In genomic region chr7:56053379-56053778, GRCh38 we compare ENCODE assay signal across 9 cellular contexts. TPM values are rescaled to one million over a fixed set of nuclear protein-coding genes. Genes with fewer than 3 reads are reported as not detected.
DNase-seq lines count a peak whose midpoint lies in the region; ATAC-seq and TF ChIP-seq lines count a peak whose summit lies in the region.
"Had no signal": no experiment of that assay in that cellular context is flagged by ENCODE, and none has a peak within 500 bp of the region (broad histone marks: within the 10 kb centered on the region; RNA-seq: fewer than 3 reads in every experiment).

No MANE protein-coding gene starts in this region.

- no peaks in the 10 kb centered on the region for H3K9me2 ChIP-seq in Loucy (replicated peaks; ENCODE audit: low read depth, low read length)

- peak overlapping the region; percentile 92 for H3K9ac ChIP-seq in DND-41 (ENCODE audit: low read depth, low read length)
- H3K9ac ChIP-seq in Loucy (ENCODE audit: low read depth, low read length, poor library complexity, severe bottlenecking) = peak overlapping the region; percentile 98

- H3K4me1 Mint-ChIP-seq in brain (peaks cover 57% of the 10 kb centered on the region), neural crest cell (peaks cover 38% of the 10 kb centered on the region)

- no peak for DNase-seq in DND-41
- DNase-seq in neural crest cell (ENCODE audit: low read depth, low spot score) = no peak
- DNase-seq in KBM-7 = no peak
- no peak for DNase-seq in foreskin keratinocyte
- DNase-seq: left ventricle myocardium superior had no signal

- H3K36me3 ChIP-seq in DND-41 (ENCODE audit: insufficient read depth, low read length) (peaks cover 64% of the 10 kb centered on the region), Loucy (ENCODE audit: insufficient read depth, low read length) (peaks cover 38% of the 10 kb centered on the region)

- no peak overlapping the region for H2AFZ ChIP-seq in DND-41 (ENCODE audit: low read depth, low read length)
- no peak overlapping the region for H2AFZ ChIP-seq in Loucy (ENCODE audit: low read length)

- in situ Hi-C loops in KBM-7 (cut with MboI; ENCODE audit: low pct_unique_long_range_greater_than_20kb, low sequenced_read_pairs) = no loop called here

- peak overlapping the region; percentile 95 for H3K27ac ChIP-seq in DND-41 (ENCODE audit: low read length)
- no peak overlapping the region for H3K27ac ChIP-seq in foreskin keratinocyte

- H4K20me1 ChIP-seq in DND-41 (ENCODE audit: insufficient read depth, low read length) (peaks cover 5% of the 10 kb centered on the region), Loucy (ENCODE audit: insufficient read depth, low read length, poor library complexity, severe bottlenecking) (peaks cover 57% of the 10 kb centered on the region)

- no peaks in the 10 kb centered on the region for H3F3A ChIP-seq in Loucy (ENCODE audit: low read depth)

- TF ChIP-seq CTCF in DND-41 (IDR thresholded peaks at IDR 0.05; ENCODE audit: borderline replicate concordance, extremely low read depth, low read length, poor library complexity, severe bottlenecking) (no peak), Loucy (conservative IDR thresholded peaks at IDR 0.05; ENCODE audit: low read length) (no peak), brain (conservative IDR thresholded peaks at IDR 0.05) (no peak), neural crest cell (conservative IDR thresholded peaks at IDR 0.05) (no peak), foreskin keratinocyte (conservative IDR thresholded peaks at IDR 0.05) (no peak)

- H3K9me3 Mint-ChIP-seq in brain = no peaks in the 10 kb centered on the region
- H3K9me3 Mint-ChIP-seq in neural crest cell = no peaks in the 10 kb centered on the region

- H3K27ac Mint-ChIP-seq in brain (peak overlapping the region in 4 of 5 experiments; percentile 55 to 96 (median 72)), neural crest cell (ENCODE audit: unreplicated experiment) (no peak overlapping the region)

- H3K9me3 ChIP-seq in DND-41 (ENCODE audit: insufficient read depth, low read length, severe bottlenecking) (no peaks in the 10 kb centered on the region), Loucy (ENCODE audit: insufficient read depth, low read depth, low read length) (no peaks in the 10 kb centered on the region)

- H3K4me2 ChIP-seq in DND-41 (ENCODE audit: insufficient read depth, low read length) = peak overlapping the region; percentile 82
- peak overlapping the region; percentile 89 for H3K4me2 ChIP-seq in Loucy (ENCODE audit: low read depth, low read length, poor library complexity, severe bottlenecking)

- H3K4me3 ChIP-seq in DND-41 (ENCODE audit: low read depth in 1 of 2, low read length in 2 of 2) = peak overlapping the region in 1 of 2 experiments; percentile 97; a peak in 2 of 4 replicates
- H3K4me3 ChIP-seq in Loucy (ENCODE audit: low read length, poor library complexity, severe bottlenecking) = peak overlapping the region; percentile 100

- no peak for ATAC-seq in DND-41 (ENCODE audit: insufficient read depth, low read depth)
- ATAC-seq in HG03342 (IDR thresholded peaks at IDR 0.05; ENCODE audit: unreplicated experiment) = no peak
- no peak for ATAC-seq in HG02763 (IDR thresholded peaks at IDR 0.05; ENCODE audit: unreplicated experiment)
- no peak for ATAC-seq in foreskin keratinocyte
- ATAC-seq: left ventricle myocardium superior had no signal

- H3K79me2 ChIP-seq in DND-41 (ENCODE audit: insufficient read depth, low read length) = peaks cover 90% of the 10 kb centered on the region
- H3K79me2 ChIP-seq in Loucy (ENCODE audit: insufficient read depth, low read length) = peaks cover 84% of the 10 kb centered on the region

- H3K27me3 ChIP-seq in DND-41 (ENCODE audit: insufficient read depth, low read length, poor library complexity) (no peaks in the 10 kb centered on the region), Loucy (ENCODE audit: insufficient read depth, low read length, poor library complexity, severe bottlenecking) (peaks cover 5% of the 10 kb centered on the region), foreskin keratinocyte (no peaks in the 10 kb centered on the region)

- peaks cover 68% of the 10 kb centered on the region for H3K4me1 ChIP-seq in DND-41 (ENCODE audit: insufficient read depth, low read length)
- H3K4me1 ChIP-seq in Loucy (ENCODE audit: insufficient read depth, low read length, poor library complexity, severe bottlenecking) = peaks cover 40% of the 10 kb centered on the region
- H3K4me1 ChIP-seq in foreskin keratinocyte = peaks cover 4% of the 10 kb centered on the region

- H3K27me3 Mint-ChIP-seq in brain (peaks cover 9% of the 10 kb centered on the region), neural crest cell (ENCODE audit: low read depth) (no peaks in the 10 kb centered on the region)

- peaks cover 57% of the 10 kb centered on the region for H3K36me3 Mint-ChIP-seq in brain
- H3K36me3 Mint-ChIP-seq in neural crest cell (ENCODE audit: low read depth) = peaks cover 5% of the 10 kb centered on the region

- H3K4me3 Mint-ChIP-seq in brain = peak overlapping the region; percentile 95 to 99 (median 98)
- peak overlapping the region; percentile 97 for H3K4me3 Mint-ChIP-seq in neural crest cell

RNA-seq across cellular contexts. Expression of gene CCT6A, which starts 1.8 kb away (rescaled TPM):
- 152 TPM for polyA plus RNA-seq in brain (ENCODE audit: insufficient read depth, low read depth, low replicate concordance)
- 221 and 229 TPM in 2 replicates for total RNA-seq in neural crest cell
- 253 and 295 TPM in 2 replicates for total RNA-seq in foreskin keratinocyte
- 242 and 266 TPM in 2 replicates for polyA plus RNA-seq in foreskin keratinocyte

RNA-seq across cellular contexts. Expression of gene PSPH, which starts 2.1 kb away (rescaled TPM):
- polyA plus RNA-seq in brain (ENCODE audit: insufficient read depth, low read depth, low replicate concordance) (52.3 TPM), foreskin keratinocyte (18.0 and 20.4 TPM in 2 replicates)
- total RNA-seq in neural crest cell (42.5 and 43.9 TPM in 2 replicates), foreskin keratinocyte (32.4 and 41.5 TPM in 2 replicates)

RNA-seq across cellular contexts. Expression of gene SUMF2, which starts 10.7 kb away (rescaled TPM):
- polyA plus RNA-seq in brain (ENCODE audit: insufficient read depth, low read depth, low replicate concordance) = 140 TPM
- 82.1 and 85.9 TPM in 2 replicates for total RNA-seq in neural crest cell
- 97.4 and 109 TPM in 2 replicates for total RNA-seq in foreskin keratinocyte
- 91.6 and 105 TPM in 2 replicates for polyA plus RNA-seq in foreskin keratinocyte

RNA-seq across cellular contexts. Expression of gene PHKG1, which starts 39.4 kb away (rescaled TPM):
- polyA plus RNA-seq in brain (ENCODE audit: insufficient read depth, low read depth, low replicate concordance) (3.8 TPM), foreskin keratinocyte (0.19 and 0.38 TPM in 2 replicates)
- total RNA-seq in neural crest cell (1.1 and 1.7 TPM in 2 replicates), foreskin keratinocyte (0.35 and 0.41 TPM in 2 replicates)

RNA-seq across cellular contexts. Expression of gene CHCHD2, which starts 52.9 kb away (rescaled TPM):
- polyA plus RNA-seq in brain (ENCODE audit: insufficient read depth, low read depth, low replicate concordance) = 960 TPM
- total RNA-seq in neural crest cell = 318 and 330 TPM in 2 replicates
- 536 and 559 TPM in 2 replicates for total RNA-seq in foreskin keratinocyte
- 694 and 786 TPM in 2 replicates for polyA plus RNA-seq in foreskin keratinocyte
